Comparison of ENCODE assay signal across 29 cellular contexts in genomic region chr5:89106479-89106878, GRCh38.
"Had no signal": no experiment of that assay in that cellular context is flagged by ENCODE, and none has a peak within 500 bp of the region (broad histone marks: within the 10 kb centered on the region; RNA-seq: fewer than 3 reads in every experiment).

No MANE protein-coding gene starts in this region.

- FAIRE-seq: kidney, small intestine had no signal

- DNase-seq: activated CD4-positive, alpha-beta T cell treated with anti-CD3 and anti-CD28 coated beads for 36 hours; activated CD4-positive, alpha-beta T cell treated with anti-CD3 and anti-CD28 coated beads, Interleukin-2, amount 50 U/mL, for 4 hours; activated CD4-positive, CD25-positive, alpha-beta regulatory T cell; activated CD8-positive, alpha-beta memory T cell treated with anti-CD3 and anti-CD28 coated beads, Interleukin-2, amount 50 U/mL, for 4 hours; activated effector memory CD4-positive, alpha-beta T cell treated with anti-CD3 and anti-CD28 coated beads, Interleukin-2, amount 50 U/mL, for 16 hours; activated naive CD4-positive, alpha-beta T cell treated with anti-CD3 and anti-CD28 coated beads for 36 hours; activated naive CD8-positive, alpha-beta T cell treated with anti-CD3 and anti-CD28 coated beads for 36 hours; activated T-cell treated with anti-CD3 and anti-CD28 coated beads, Interleukin-2, amount 50 U/mL, for 1 hour; adrenal gland; aorta; dorsolateral prefrontal cortex; effector memory CD8-positive, alpha-beta T cell; head of caudate nucleus; hippocampal formation; immature natural killer cell; kidney; left colon; midbrain; naive thymus-derived CD4-positive, alpha-beta T cell; ovary; psoas muscle; sigmoid colon; small intestine; stimulated activated CD4-positive, alpha-beta T cell treated with anti-CD3 and anti-CD28 coated beads, Interleukin-4, amount 100 ng/mL, for 24 hours; stimulated activated naive CD8-positive, alpha-beta T cell treated with anti-CD3 and anti-CD28 coated beads, Interleukin-15, amount 100 ng/mL, for 72 hours; substantia nigra; T-helper 9 cell; thyroid gland; upper lobe of left lung had no signal
